8 cellular contexts compared by ENCODE assay signal in the genomic region with DNA sequence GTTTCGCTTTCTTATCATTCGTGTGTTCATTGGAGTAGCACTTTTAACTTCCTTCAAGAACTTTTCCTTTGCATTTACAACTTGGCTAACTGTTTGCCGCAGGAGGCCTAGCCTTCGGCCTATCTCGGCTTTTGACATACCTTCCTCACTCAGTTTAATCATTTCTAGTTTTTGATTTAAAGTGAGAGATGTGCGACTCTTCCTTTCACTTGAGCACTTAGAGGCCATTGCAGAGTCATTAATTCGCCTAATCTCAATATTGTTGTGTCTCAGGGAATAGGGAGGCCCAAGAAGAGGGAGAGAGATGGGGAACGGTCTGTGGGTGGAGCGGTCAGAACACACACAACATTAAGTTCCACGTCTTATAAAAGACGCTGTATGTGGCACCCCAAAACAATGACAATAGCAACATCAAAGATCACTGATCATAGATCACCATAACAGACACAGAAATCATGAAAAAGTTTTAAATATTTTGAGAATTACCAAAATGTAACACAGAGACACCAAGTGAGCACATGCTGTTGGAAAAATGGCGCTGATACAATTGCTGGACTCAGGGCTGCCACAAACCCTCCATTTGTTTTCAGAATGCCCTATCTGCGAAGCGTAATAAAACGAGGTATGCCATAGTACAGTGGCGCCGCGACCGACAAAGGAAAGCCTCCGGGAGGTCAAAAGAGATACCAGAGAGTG. TPM values are rescaled to one million over a fixed set of nuclear protein-coding genes. Genes with fewer than 3 reads are reported as not detected.
DNase-seq lines count a peak whose midpoint lies in the region; ATAC-seq and TF ChIP-seq lines count a peak whose summit lies in the region.

No MANE protein-coding gene starts in this region.

- H3K36me3 Mint-ChIP-seq in progenitor cell of endocrine pancreas (ENCODE audit: insufficient read depth), result peaks cover 30% of the 10 kb centered on the region

- H3K27ac Mint-ChIP-seq in progenitor cell of endocrine pancreas, result peak overlapping the region; percentile 97

- DNase-seq in H7 (no peak), Panc1 (ENCODE audit: low read depth, low spot score) (no peak), epithelial cell of prostate (ENCODE audit: low read depth, low spot score) (no peak), progenitor cell of endocrine pancreas (ENCODE audit: low spot score, unreplicated experiment) (no peak), midbrain (lab: John Stamatoyannopoulos, UW) (no peak)
- DNase-seq in activated CD8-positive, alpha-beta memory T cell treated with anti-CD3 and anti-CD28 coated beads for 24 hours, result no peak

- intact Hi-C loops in Panc1 (cut with micrococcal nuclease; ENCODE audit: unreplicated experiment), result no loop called here

- in situ Hi-C loops in Panc1 (cut with HindIII; ENCODE audit: low pct_unique_long_range_greater_than_20kb, low sequenced_read_pairs), result no loop called here

- H3K27ac ChIP-seq in Panc1 (ENCODE audit: low read length) (peak overlapping the region; percentile 96), epithelial cell of prostate (peak overlapping the region; percentile 89)

- CTCF ChIA-PET in Panc1 (lab: Charles Lee), result no interaction called here

- peaks cover 7% of the 10 kb centered on the region for H3K9me3 Mint-ChIP-seq in progenitor cell of endocrine pancreas (ENCODE audit: low read depth)

- no peaks in the 10 kb centered on the region for H3K9me3 ChIP-seq in Panc1 (ENCODE audit: control insufficient read depth, insufficient read depth, low read depth, low read length)

- H3K36me3 ChIP-seq in H7 (replicated peaks; ENCODE audit: control insufficient read depth, insufficient read depth, low read length) (no peaks in the 10 kb centered on the region; the same call in none of the 2 replicates), Panc1 (ENCODE audit: control insufficient read depth, insufficient read depth, low read length) (peaks cover 7% of the 10 kb centered on the region)

- peak overlapping the region; percentile 96 for H3K4me3 Mint-ChIP-seq in progenitor cell of endocrine pancreas (ENCODE audit: low read depth)

- ATAC-seq in Panc1 (no peak; the same call in 1 of the 2 replicates), HG03108 (IDR thresholded peaks at IDR 0.05; ENCODE audit: unreplicated experiment) (no peak), GM21423 (IDR thresholded peaks at IDR 0.05; ENCODE audit: unreplicated experiment) (no peak)

- POLR2A ChIA-PET in Panc1 (lab: Charles Lee), result no interaction called here

- H3K4me1 ChIP-seq in Panc1 (ENCODE audit: control insufficient read depth, insufficient read depth, low read length), result peaks cover 8% of the 10 kb centered on the region; the same call in 1 of the 2 replicates

- no peaks in the 10 kb centered on the region for H3K27me3 Mint-ChIP-seq in progenitor cell of endocrine pancreas

- H3K4me3 ChIP-seq in H7 (ENCODE audit: insufficient read depth, low read depth, low read length) (peak overlapping the region; percentile 84), Panc1 (ENCODE audit: low read depth in 2 of 2, low read length in 2 of 2) (peak overlapping the region; percentile 83 to 96)

- H3K4me1 Mint-ChIP-seq in progenitor cell of endocrine pancreas (ENCODE audit: low read depth), result peaks cover 13% of the 10 kb centered on the region

- H3K27me3 ChIP-seq in H7 (ENCODE audit: control insufficient read depth, insufficient read depth, low read length) (no peaks in the 10 kb centered on the region), Panc1 (ENCODE audit: control insufficient read depth, insufficient read depth, low read length) (no peaks in the 10 kb centered on the region)

- TF ChIP-seq CTCF in Panc1 (IDR thresholded peaks at IDR 0.05) (no peak), progenitor cell of endocrine pancreas (IDR thresholded peaks at IDR 0.05; ENCODE audit: unreplicated experiment) (no peak)

- no TSS peak for BruUV-seq in Panc1 (replicated peaks; lab: Mats Ljungman, UMichigan)

RNA-seq across cellular contexts. Expression of gene TIGD1, which starts 0.6 kb away (rescaled TPM):
- total RNA-seq in H7 (2014; rRNA removed; shearing (Covaris generic)), result 5.0 and 8.0 TPM in 2 replicates
- total RNA-seq in Panc1 (2021; ENCODE audit: unreplicated experiment), result 5.1 TPM
- 1.7 TPM for polyA plus RNA-seq in Panc1 (2012; ENCODE audit: insufficient read length)
- total RNA-seq in progenitor cell of endocrine pancreas, result 11.9 and 12.0 TPM in 2 replicates

RNA-seq across cellular contexts. Expression of gene EIF4E2, which starts 0.7 kb away (rescaled TPM):
- 64.6 and 65.3 TPM in 2 replicates for total RNA-seq in H7 (2014; rRNA removed; shearing (Covaris generic))
- total RNA-seq in Panc1 (2021; ENCODE audit: unreplicated experiment) (84.0 TPM), progenitor cell of endocrine pancreas (78.5 and 81.9 TPM in 2 replicates)
- polyA plus RNA-seq in Panc1 (2012; ENCODE audit: insufficient read length), result 125 TPM

RNA-seq across cellular contexts. Expression of gene CHRNG, which starts 10.3 kb away (rescaled TPM):
- not detected in 2 replicates for total RNA-seq in H7 (2014; rRNA removed; shearing (Covaris generic))
- total RNA-seq in Panc1 (2021; ENCODE audit: unreplicated experiment) (not detected), progenitor cell of endocrine pancreas (0.42 TPM in 1 of 2 replicates, not detected in the other)
- polyA plus RNA-seq in Panc1 (2012; ENCODE audit: insufficient read length), result not detected

RNA-seq across cellular contexts. Expression of gene CHRND, which starts 23.8 kb away (rescaled TPM):
- total RNA-seq in H7 (2014; rRNA removed; shearing (Covaris generic)), result not detected in 2 replicates
- not detected for total RNA-seq in Panc1 (2021; ENCODE audit: unreplicated experiment)
- not detected for polyA plus RNA-seq in Panc1 (2012; ENCODE audit: insufficient read length)
- total RNA-seq in progenitor cell of endocrine pancreas, result 0.12 TPM in 1 of 2 replicates, not detected in the other

RNA-seq across cellular contexts. Expression of gene PRSS56, which starts 29.6 kb away (rescaled TPM):
- total RNA-seq in H7 (2014; rRNA removed; shearing (Covaris generic)), result not detected in 2 replicates
- total RNA-seq in Panc1 (2021; ENCODE audit: unreplicated experiment) (0.18 TPM), progenitor cell of endocrine pancreas (not detected in 2 replicates)
- polyA plus RNA-seq in Panc1 (2012; ENCODE audit: insufficient read length), result 0.17 TPM
